ENCODE assay signal across 8 cellular contexts in genomic region chr14:73753043-73753886, GRCh38. TPM values are rescaled to one million over a fixed set of nuclear protein-coding genes. Genes with fewer than 3 reads are reported as not detected.
DNase-seq lines count a peak whose midpoint lies in the region; ATAC-seq and FAIRE-seq lines count a peak whose summit lies in the region.

No MANE protein-coding gene starts in this region.

- no peaks in the 10 kb centered on the region for H3K9me3 Mint-ChIP-seq in activated naive CD4-positive, alpha-beta T cell treated with anti-CD3 and anti-CD28 coated beads, Interleukin-2, amount 10 ng/mL, durations not matched to agents 7 days and 5 days
- H3K9me3 Mint-ChIP-seq in activated T-cell treated with anti-CD3 and anti-CD28 coated beads, Interleukin-2, amount 50 U/mL, for 24 hours: no peaks in the 10 kb centered on the region

- peak overlapping the region; percentile 96 for H3K27ac Mint-ChIP-seq in activated naive CD4-positive, alpha-beta T cell treated with anti-CD3 and anti-CD28 coated beads, Interleukin-2, amount 10 ng/mL, durations not matched to agents 7 days and 5 days
- H3K27ac Mint-ChIP-seq in activated T-cell treated with anti-CD3 and anti-CD28 coated beads, Interleukin-2, amount 50 U/mL, for 24 hours: peak overlapping the region; percentile 97

- FAIRE-seq in small intestine (lab: Jason Lieb, UNC): no peak

- peak overlapping the region in 1 of 2 donors; percentile 16 for H3K4me3 ChIP-seq in small intestine (ENCODE audit: low read depth in 1 of 2, low read length in 2 of 2)

- peak; percentile 33 to 50 for ATAC-seq in left cardiac atrium
- no peak for ATAC-seq in GM18870 (IDR thresholded peaks at IDR 0.05; ENCODE audit: unreplicated experiment)
- no peak for ATAC-seq in HG02763 (IDR thresholded peaks at IDR 0.05; ENCODE audit: unreplicated experiment)

- peaks cover 36% of the 10 kb centered on the region for H3K36me3 Mint-ChIP-seq in activated naive CD4-positive, alpha-beta T cell treated with anti-CD3 and anti-CD28 coated beads, Interleukin-2, amount 10 ng/mL, durations not matched to agents 7 days and 5 days
- peaks cover 76% of the 10 kb centered on the region for H3K36me3 Mint-ChIP-seq in activated T-cell treated with anti-CD3 and anti-CD28 coated beads, Interleukin-2, amount 50 U/mL, for 24 hours (ENCODE audit: low read depth)

- peaks cover 33 to 75% of the 10 kb centered on the region in 2 donors for H3K4me1 ChIP-seq in small intestine (ENCODE audit: control insufficient read depth in 2 of 2, insufficient read depth in 1 of 2, low read depth in 1 of 2, low read length in 1 of 2)

- H3K4me3 Mint-ChIP-seq in activated naive CD4-positive, alpha-beta T cell treated with anti-CD3 and anti-CD28 coated beads, Interleukin-2, amount 10 ng/mL, durations not matched to agents 7 days and 5 days: peak overlapping the region; percentile 90
- peak overlapping the region; percentile 90 for H3K4me3 Mint-ChIP-seq in activated T-cell treated with anti-CD3 and anti-CD28 coated beads, Interleukin-2, amount 50 U/mL, for 24 hours

- no peaks in the 10 kb centered on the region for H3K27me3 Mint-ChIP-seq in activated naive CD4-positive, alpha-beta T cell treated with anti-CD3 and anti-CD28 coated beads, Interleukin-2, amount 10 ng/mL, durations not matched to agents 7 days and 5 days
- H3K27me3 Mint-ChIP-seq in activated T-cell treated with anti-CD3 and anti-CD28 coated beads, Interleukin-2, amount 50 U/mL, for 24 hours: no peaks in the 10 kb centered on the region

- CTCF ChIA-PET in activated naive CD4-positive, alpha-beta T cell treated with anti-CD3 and anti-CD28 coated beads, Interleukin-2, amount 10 ng/mL, durations not matched to agents 7 days and 5 days (lab: Charles Lee): interaction anchor here (0.6 to 7.9 kb wide), 5 partner anchors 10 to 71 kb away, joined by 5 to 136 read pairs (median 23); no protein-coding TSS in a partner anchor

- no peaks in the 10 kb centered on the region for H3K27me3 ChIP-seq in small intestine (ENCODE audit: control insufficient read depth in 2 of 2, insufficient read depth in 2 of 2, low read length in 2 of 2)

- H3K4me1 Mint-ChIP-seq in activated naive CD4-positive, alpha-beta T cell treated with anti-CD3 and anti-CD28 coated beads, Interleukin-2, amount 10 ng/mL, durations not matched to agents 7 days and 5 days: peaks cover 100% of the 10 kb centered on the region
- H3K4me1 Mint-ChIP-seq in activated T-cell treated with anti-CD3 and anti-CD28 coated beads, Interleukin-2, amount 50 U/mL, for 24 hours (ENCODE audit: low read depth): peaks cover 99% of the 10 kb centered on the region

- peak overlapping the region; percentile 91 to 97 for H3K27ac ChIP-seq in small intestine (ENCODE audit: low read depth in 1 of 2, low read length in 1 of 2)

- peak; percentile 41 for DNase-seq in activated naive CD4-positive, alpha-beta T cell treated with anti-CD3 and anti-CD28 coated beads, Interleukin-2, amount 10 ng/mL, durations not matched to agents 7 days and 5 days
- no peak for DNase-seq in activated naive CD4-positive, alpha-beta T cell treated with Interleukin-2 at 50 U/mL for 16 hours
- DNase-seq in activated T-cell treated with anti-CD3 and anti-CD28 coated beads, Interleukin-2, amount 50 U/mL, for 24 hours: no peak
- peak; percentile 73 for DNase-seq in left cardiac atrium
- DNase-seq in small intestine: peak; percentile 98
- no peak for DNase-seq in NCI-H1417 (lab: John Stamatoyannopoulos, UW)

- H3K36me3 ChIP-seq in small intestine (ENCODE audit: control insufficient read depth in 2 of 2, insufficient read depth in 2 of 2, low read length in 2 of 2): no peaks in the 10 kb centered on the region

- 3 to 25% (median 19%) methylated on average over 9 of the region's 9 CpGs for WGBS in small intestine, 3 donors

- intact Hi-C loops in left cardiac atrium (cut with DNase I): no loop called here

- no peaks in the 10 kb centered on the region for H3K9me3 ChIP-seq in small intestine (ENCODE audit: control insufficient read depth, low read depth)

RNA-seq across cellular contexts. Expression of gene PNMA1, which starts 39.1 kb away (rescaled TPM):
- 10 to 100 TPM; 25.9 to 29.6 TPM for total RNA-seq in left cardiac atrium
- polyA plus RNA-seq in small intestine: 10 to 100 TPM; 10.8 to 23.5 (median 17.0) TPM

Comparison
In these comparisons a context has a peak if more than half of its experiments do, and no peak if none do; other contexts are left out.
1. DNase-seq: peak in activated naive CD4-positive, alpha-beta T cell treated with anti-CD3 and anti-CD28 coated beads, Interleukin-2, amount 10 ng/mL, durations not matched to agents 7 days and 5 days (single experiment), left cardiac atrium (single experiment) and small intestine (single experiment); none in activated naive CD4-positive, alpha-beta T cell treated with Interleukin-2 at 50 U/mL for 16 hours (single experiment), activated T-cell treated with anti-CD3 and anti-CD28 coated beads, Interleukin-2, amount 50 U/mL, for 24 hours (single experiment) and NCI-H1417 (0 of 3).
2. ATAC-seq: peak in left cardiac atrium (2 of 2); none in GM18870 (single experiment) and HG02763 (single experiment).